ENCODE assay signal across 8 cellular contexts in genomic region chr14:92121670-92122350, GRCh38. TPM values are rescaled to one million over a fixed set of nuclear protein-coding genes. Genes with fewer than 3 reads are reported as not detected.
DNase-seq lines count a peak whose midpoint lies in the region; ATAC-seq, FAIRE-seq and TF ChIP-seq lines count a peak whose summit lies in the region.

CPSF2 (plus strand) TSS chr14:92121969; CDS start chr14:92130985, 9,016 bp downstream.
NDUFB1 (minus strand) TSS chr14:92121706; CDS start chr14:92117637, 4,069 bp downstream.

- H3K9me3 ChIP-seq in psoas muscle, result no peaks in the 10 kb centered on the region

- ATAC-seq in HG02678 (IDR thresholded peaks at IDR 0.05; ENCODE audit: unreplicated experiment) (peak; percentile 87), left cardiac atrium (peak; percentile 93), psoas muscle (peak; percentile 90 to 93 (median 92))

- peak; percentile 95 for FAIRE-seq in GM12892 (lab: Jason Lieb, UNC)
- FAIRE-seq in urothelium cell line (lab: Jason Lieb, UNC), result no peak

- no peak for TF ChIP-seq CTCF in psoas muscle (IDR thresholded peaks at IDR 0.05)

- 0 to 1% (median 0%) methylated on average over 44 to 55 of the region's 55 CpGs for WGBS in psoas muscle, 3 donors

- peak within 1 kb of the TSS; percentile 88 for H3K4me3 ChIP-seq in psoas muscle

- intact Hi-C loops in left cardiac atrium (cut with DNase I) (no loop called here), psoas muscle (cut with DNase I) (loop anchor here in 1 of 2 donors (5.0 to 10.0 kb wide), 2 partner anchors 335 to 563 kb away; no protein-coding TSS in a partner anchor)

- H3K4me1 Mint-ChIP-seq in T-helper 1 cell treated with Interleukin-12 subunit alpha and Interleukin-12 subunit beta and Interleukin-4 antibody, amounts not matched to agents 30 μg/mL and 1 μg/mL, for 36 hours (ENCODE audit: low read depth), result peaks cover 30% of the 10 kb centered on the region

- DNase-seq in GM12892 (ENCODE audit: insufficient read length) (peak; percentile 93), NCI-H128 (lab: John Stamatoyannopoulos, UW; ENCODE audit: unreplicated experiment) (peak; percentile 69), amniotic stem cell (lab: John Stamatoyannopoulos, UW) (peak; percentile 68), left cardiac atrium (peak; percentile 91), psoas muscle (peak; percentile 87 to 93), urothelium cell line (ENCODE audit: low spot score) (peak; percentile 85)

- TF ChIP-seq POLR2A in GM12892 (IDR thresholded peaks at IDR 0.05; ENCODE audit: low read depth, low read length), result peak; percentile 99

- H3K36me3 Mint-ChIP-seq in T-helper 1 cell treated with Interleukin-12 subunit alpha and Interleukin-12 subunit beta and Interleukin-4 antibody, amounts not matched to agents 30 μg/mL and 1 μg/mL, for 36 hours (ENCODE audit: low read depth), result peaks cover 19% of the 10 kb centered on the region

- no peaks in the 10 kb centered on the region for H3K27me3 ChIP-seq in psoas muscle (ENCODE audit: insufficient read depth in 3 of 3, low read length in 2 of 3)

- peaks cover 45% of the 10 kb centered on the region for H3K4me1 ChIP-seq in psoas muscle

- H3K4me3 Mint-ChIP-seq in T-helper 1 cell treated with Interleukin-12 subunit alpha and Interleukin-12 subunit beta and Interleukin-4 antibody, amounts not matched to agents 30 μg/mL and 1 μg/mL, for 36 hours, result peak within 1 kb of the TSS; percentile 96

- no peaks in the 10 kb centered on the region for H3K9me3 Mint-ChIP-seq in T-helper 1 cell treated with Interleukin-12 subunit alpha and Interleukin-12 subunit beta and Interleukin-4 antibody, amounts not matched to agents 30 μg/mL and 1 μg/mL, for 36 hours

- H3K36me3 ChIP-seq in psoas muscle (ENCODE audit: insufficient read depth in 1 of 2, low read depth in 1 of 2), result peaks cover 1 to 44% of the 10 kb centered on the region in 2 donors

- peak within 1 kb of the TSS; percentile 99 for H3K27ac Mint-ChIP-seq in T-helper 1 cell treated with Interleukin-12 subunit alpha and Interleukin-12 subunit beta and Interleukin-4 antibody, amounts not matched to agents 30 μg/mL and 1 μg/mL, for 36 hours

- no peaks in the 10 kb centered on the region for H3K27me3 Mint-ChIP-seq in T-helper 1 cell treated with Interleukin-12 subunit alpha and Interleukin-12 subunit beta and Interleukin-4 antibody, amounts not matched to agents 30 μg/mL and 1 μg/mL, for 36 hours (ENCODE audit: low read depth)

- peak within 1 kb of the TSS; percentile 96 for H3K27ac ChIP-seq in psoas muscle

RNA-seq across cellular contexts. Expression of gene CPSF2, which starts in this region (rescaled TPM):
- 48.4 TPM for polyA plus RNA-seq in GM12892 (2012; ENCODE audit: missing spikeins)
- 10 to 100 TPM; 39.7 to 40.2 TPM for total RNA-seq in left cardiac atrium
- 10 to 100 TPM; 53.4 to 69.0 (median 63.3) TPM for total RNA-seq in psoas muscle
- polyA plus RNA-seq in psoas muscle, result 10 to 100 TPM; 12.7 to 58.6 (median 20.3) TPM

RNA-seq across cellular contexts. Expression of gene NDUFB1, which starts in this region (rescaled TPM):
- 616 TPM for polyA plus RNA-seq in GM12892 (2012; ENCODE audit: missing spikeins)
- 100 to 1,000 TPM; 436 to 539 TPM for total RNA-seq in left cardiac atrium
- total RNA-seq in psoas muscle, result 100 to 1,000 TPM; 201 to 306 (median 238) TPM
- polyA plus RNA-seq in psoas muscle, result 100 to 1,000 TPM; 487 to 771 (median 618) TPM

Comparison
In these comparisons a context has a peak if more than half of its experiments do, and no peak if none do; other contexts are left out.
1. Peak in every context shown above with its lines: DNase-seq, ATAC-seq, H3K4me3 ChIP-seq and H3K27ac ChIP-seq.